23 cellular contexts compared by ENCODE assay signal in the genomic region with DNA sequence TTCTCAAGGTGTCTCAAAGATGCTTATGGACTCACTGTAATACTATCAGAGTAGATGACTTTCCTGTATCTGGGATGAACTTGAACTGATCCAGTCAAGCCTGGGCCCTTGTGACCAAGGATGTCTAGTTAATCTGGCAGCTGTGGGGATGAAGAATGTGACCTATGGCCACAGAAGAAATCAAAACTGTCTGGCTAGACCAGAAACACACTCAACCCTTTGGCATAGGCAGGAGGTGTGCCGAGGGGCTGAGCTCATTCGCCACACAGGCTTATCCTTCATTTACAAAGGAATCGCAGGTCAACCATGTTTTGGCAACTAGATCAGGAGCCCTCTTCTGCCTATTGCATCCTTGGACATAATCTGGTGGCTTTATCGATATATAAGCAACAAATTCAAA.
"Had no signal": no experiment of that assay in that cellular context is flagged by ENCODE, and none has a peak within 500 bp of the region (broad histone marks: within the 10 kb centered on the region; RNA-seq: fewer than 3 reads in every experiment).

No MANE protein-coding gene starts in this region.

- H3K4me3 ChIP-seq: body of pancreas, colonic mucosa, esophagus squamous epithelium, ovary, suprapubic skin, tibial nerve had no signal

- H3K9me3 ChIP-seq: body of pancreas, colonic mucosa, esophagus squamous epithelium, ovary, suprapubic skin, tibial nerve had no signal

- DNase-seq: activated CD8-positive, alpha-beta memory T cell treated with anti-CD3 and anti-CD28 coated beads for 24 hours; body of pancreas; colonic mucosa; effector CD8-positive, alpha-beta T cell; esophagus squamous epithelium; glutamatergic neuron; islet precursor cell; left cardiac atrium; left ventricle myocardium superior; midbrain; naive thymus-derived CD4-positive, alpha-beta T cell; ovary; retina; stimulated activated CD4-positive, alpha-beta T cell treated with anti-CD3 and anti-CD28 coated beads, Interleukin-4, amount 100 ng/mL, for 4 hours; stimulated activated naive CD4-positive, alpha-beta T cell; T-cell had no signal

- H3K27ac ChIP-seq: body of pancreas, colonic mucosa, epithelial cell of prostate, esophagus squamous epithelium, ovary, suprapubic skin, tibial nerve had no signal

- H3K36me3 ChIP-seq: colonic mucosa, esophagus squamous epithelium, ovary, suprapubic skin, tibial nerve had no signal

- H3K4me1 ChIP-seq: body of pancreas, colonic mucosa, suprapubic skin had no signal

- H3K4me3 Mint-ChIP-seq: activated naive CD8-positive, alpha-beta T cell; naive thymus-derived CD4-positive, alpha-beta T cell; T-cell; T-helper 2 cell treated with Interferon-gamma antibody and Interleukin-4, amounts not matched to agents 5 μg/mL and 100 μg/mL, for 36 hours had no signal

- ATAC-seq: body of pancreas; left cardiac atrium; left ventricle myocardium superior; naive thymus-derived CD4-positive, alpha-beta T cell; sciatic nerve; T-cell had no signal

- H3K27me3 Mint-ChIP-seq: activated naive CD8-positive, alpha-beta T cell; T-cell had no signal

- H3K27me3 ChIP-seq: body of pancreas, colonic mucosa, esophagus squamous epithelium, ovary, suprapubic skin, tibial nerve had no signal

- H3K27ac Mint-ChIP-seq: activated naive CD8-positive, alpha-beta T cell; progenitor cell of endocrine pancreas; T-cell; T-helper 2 cell treated with Interferon-gamma antibody and Interleukin-4, amounts not matched to agents 5 μg/mL and 100 μg/mL, for 36 hours had no signal

- H3K9me3 Mint-ChIP-seq: T-cell; T-helper 2 cell treated with Interferon-gamma antibody and Interleukin-4, amounts not matched to agents 5 μg/mL and 100 μg/mL, for 36 hours had no signal
